In genomic region chr1:67464058-67464457, GRCh38 we compare ENCODE assay signal across 18 cellular contexts. TPM values are rescaled to one million over a fixed set of nuclear protein-coding genes. Genes with fewer than 3 reads are reported as not detected.
A peak's percentile ranks its signal among the peaks of the same experiment; 100 is the strongest.
DNase-seq lines count a peak whose midpoint lies in the region; ATAC-seq and TF ChIP-seq lines count a peak whose summit lies in the region.
"Had no signal": no experiment of that assay in that cellular context is flagged by ENCODE, and none has a peak within 500 bp of the region (broad histone marks: within the 10 kb centered on the region; RNA-seq: fewer than 3 reads in every experiment).

No MANE protein-coding gene starts in this region.

- H3K27ac ChIP-seq in WERI-Rb-1 (peak overlapping the region; percentile 2), tibial artery (peak overlapping the region; percentile 8 to 64)
- H3K27ac ChIP-seq in naive thymus-derived CD4-positive, alpha-beta T cell (ENCODE audit: low read depth, low read length): no peak overlapping the region
- H3K27ac ChIP-seq: 22Rv1, BLaER1, RWPE1, SK-N-MC had no signal

- H3K36me3 ChIP-seq in WERI-Rb-1 (no peaks in the 10 kb centered on the region), tibial artery (no peaks in the 10 kb centered on the region)
- H3K36me3 ChIP-seq in naive thymus-derived CD4-positive, alpha-beta T cell (ENCODE audit: control insufficient read depth in 2 of 3, insufficient read depth in 3 of 3, low read length in 3 of 3): no peaks in the 10 kb centered on the region
- H3K36me3 ChIP-seq: BLaER1, HAP-1 had no signal

- peak overlapping the region in 2 of 3 experiments; percentile 9 to 36 for H3K27ac Mint-ChIP-seq in nephron
- no peak overlapping the region for H3K27ac Mint-ChIP-seq in naive thymus-derived CD4-positive, alpha-beta T cell
- H3K27ac Mint-ChIP-seq: CD4-positive, alpha-beta T cell had no signal

- H3K27me3 Mint-ChIP-seq in nephron (ENCODE audit: low read depth): no peaks in the 10 kb centered on the region
- H3K27me3 Mint-ChIP-seq in naive thymus-derived CD4-positive, alpha-beta T cell: peaks cover 0 to 2% (median 0%) of the 10 kb centered on the region in 5 donors
- H3K27me3 Mint-ChIP-seq: CD4-positive, alpha-beta T cell had no signal

- H3K27me3 ChIP-seq in WERI-Rb-1 (ENCODE audit: insufficient read depth, low read depth, severe bottlenecking): no peaks in the 10 kb centered on the region
- H3K27me3 ChIP-seq in tibial artery: no peaks in the 10 kb centered on the region
- no peaks in the 10 kb centered on the region for H3K27me3 ChIP-seq in naive thymus-derived CD4-positive, alpha-beta T cell (ENCODE audit: control insufficient read depth in 2 of 2, insufficient read depth in 2 of 2, low read length in 2 of 2)
- H3K27me3 ChIP-seq: BLaER1 had no signal

- no peaks in the 10 kb centered on the region for H3K9me3 Mint-ChIP-seq in nephron
- no peaks in the 10 kb centered on the region for H3K9me3 Mint-ChIP-seq in naive thymus-derived CD4-positive, alpha-beta T cell
- H3K9me3 Mint-ChIP-seq: CD4-positive, alpha-beta T cell had no signal

- POLR2A ChIA-PET in naive thymus-derived CD4-positive, alpha-beta T cell (lab: Charles Lee): no interaction called here

- ATAC-seq in naive thymus-derived CD4-positive, alpha-beta T cell: no peak

- TF ChIP-seq CTCF in WERI-Rb-1 (IDR thresholded peaks at IDR 0.05; ENCODE audit: low read depth, low read length): no peak
- TF ChIP-seq CTCF in nephron (IDR thresholded peaks at IDR 0.05; ENCODE audit: unreplicated experiment in 3 of 3): no peak
- TF ChIP-seq CTCF in tibial artery (IDR thresholded peaks at IDR 0.05): no peak

- no peak overlapping the region for H3K4me3 Mint-ChIP-seq in nephron
- no peak overlapping the region for H3K4me3 Mint-ChIP-seq in naive thymus-derived CD4-positive, alpha-beta T cell
- H3K4me3 Mint-ChIP-seq: CD4-positive, alpha-beta T cell had no signal

- no peak overlapping the region for H3K4me3 ChIP-seq in WERI-Rb-1 (ENCODE audit: low read depth, low read length)
- no peak overlapping the region for H3K4me3 ChIP-seq in tibial artery
- H3K4me3 ChIP-seq in naive thymus-derived CD4-positive, alpha-beta T cell (ENCODE audit: low read length): no peak overlapping the region
- H3K4me3 ChIP-seq: BLaER1, HAP-1, SK-N-MC had no signal

- peaks cover 75% of the 10 kb centered on the region for H3K4me1 Mint-ChIP-seq in nephron
- H3K4me1 Mint-ChIP-seq in naive thymus-derived CD4-positive, alpha-beta T cell: no peaks in the 10 kb centered on the region

- CTCF ChIA-PET in naive thymus-derived CD4-positive, alpha-beta T cell (lab: Charles Lee): no interaction called here

- peak; percentile 82 for DNase-seq in NCI-H187 treated with DMSO at 0.1 percent for 48 hours (lab: John Stamatoyannopoulos, UW)
- no peak for DNase-seq in NCI-H187 (lab: John Stamatoyannopoulos, UW)
- no peak for DNase-seq in WERI-Rb-1
- DNase-seq in tibial artery: no peak
- DNase-seq in NCI-H510A treated with DMSO at 0.1 percent for 48 hours (lab: John Stamatoyannopoulos, UW): no peak
- DNase-seq in naive thymus-derived CD4-positive, alpha-beta T cell: no peak
- no peak for DNase-seq in activated CD4-positive, alpha-beta T cell treated with anti-CD3 and anti-CD28 coated beads, Interleukin-2, amount 50 U/mL, for 48 hours
- DNase-seq: ACHN; CD4-positive, alpha-beta T cell; KG1; NCI-H2029 treated with DMSO at 0.1 percent for 48 hours; SHP77 treated with DMSO at 0.1 percent for 48 hours had no signal

- H3K9me3 ChIP-seq in WERI-Rb-1 (ENCODE audit: severe bottlenecking) (no peaks in the 10 kb centered on the region), tibial artery (no peaks in the 10 kb centered on the region)
- H3K9me3 ChIP-seq in naive thymus-derived CD4-positive, alpha-beta T cell (ENCODE audit: control insufficient read depth in 2 of 3, low read length in 3 of 3): no peaks in the 10 kb centered on the region
- H3K9me3 ChIP-seq: BLaER1, HAP-1 had no signal

- intact Hi-C loops in tibial artery (cut with DNase I; ENCODE audit: low total_unique reads): no loop called here
- intact Hi-C loops in naive thymus-derived CD4-positive, alpha-beta T cell (cut with micrococcal nuclease): no loop called here

- peaks cover 0 to 35% (median 20%) of the 10 kb centered on the region in 4 donors for H3K4me1 ChIP-seq in tibial artery
- no peaks in the 10 kb centered on the region for H3K4me1 ChIP-seq in naive thymus-derived CD4-positive, alpha-beta T cell (ENCODE audit: control insufficient read depth in 2 of 2, insufficient read depth in 2 of 2, low read length in 2 of 2)
- H3K4me1 ChIP-seq: BLaER1 had no signal

- no peaks in the 10 kb centered on the region for H3K36me3 Mint-ChIP-seq in nephron (ENCODE audit: low read depth)
- peaks cover 0 to 5% (median 0%) of the 10 kb centered on the region in 5 donors for H3K36me3 Mint-ChIP-seq in naive thymus-derived CD4-positive, alpha-beta T cell

RNA-seq across cellular contexts. Expression of gene SERBP1, which starts 33.9 kb away (rescaled TPM):
- total RNA-seq in naive thymus-derived CD4-positive, alpha-beta T cell: 100 to 1,000 TPM; 108 to 282 (median 151) TPM
- polyA plus RNA-seq in naive thymus-derived CD4-positive, alpha-beta T cell: 100 to 1,000 TPM; 120 to 155 TPM

Comparison
In these comparisons a context has a peak if more than half of its experiments do, and no peak if none do; other contexts are left out.
1. H3K27ac Mint-ChIP-seq: peak in nephron (2 of 3); none in naive thymus-derived CD4-positive, alpha-beta T cell (0 of 9).